ENCODE assay signal across 10 cellular contexts in the genomic region with DNA sequence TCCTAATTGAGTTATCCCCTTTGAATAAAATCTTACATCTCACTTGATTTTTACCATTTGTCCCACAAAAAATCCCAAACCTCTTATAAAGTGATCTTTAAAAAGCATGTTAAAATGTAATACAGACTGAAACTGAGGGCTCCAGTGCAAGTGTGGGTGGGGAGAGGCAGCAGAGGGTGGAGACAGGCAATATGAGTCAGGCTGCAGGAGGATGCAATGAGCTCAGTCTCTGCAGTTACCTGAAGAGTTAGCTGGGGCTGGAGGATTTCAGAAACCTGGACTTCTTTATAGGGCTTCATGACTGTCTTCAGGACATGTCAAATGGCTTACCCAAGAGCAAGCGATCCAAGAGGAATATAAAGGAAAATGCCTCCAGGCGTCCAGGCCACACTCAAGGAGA. TPM values are rescaled to one million over a fixed set of nuclear protein-coding genes. Genes with fewer than 3 reads are reported as not detected.
DNase-seq lines count a peak whose midpoint lies in the region; ATAC-seq and FAIRE-seq lines count a peak whose summit lies in the region.
"Had no signal": no experiment of that assay in that cellular context is flagged by ENCODE, and none has a peak within 500 bp of the region (broad histone marks: within the 10 kb centered on the region; RNA-seq: fewer than 3 reads in every experiment).

No MANE protein-coding gene starts in this region.

- H3K27ac Mint-ChIP-seq in activated naive CD8-positive, alpha-beta T cell treated with anti-CD3 and anti-CD28 coated beads for 36 hours: peak overlapping the region; percentile 65

- no peaks in the 10 kb centered on the region for H3K9me3 Mint-ChIP-seq in activated naive CD8-positive, alpha-beta T cell treated with anti-CD3 and anti-CD28 coated beads for 36 hours

- DNase-seq in GM18507 (ENCODE audit: extremely low spot score, insufficient read length, low read depth) (no peak), GM19238 (ENCODE audit: insufficient read length, low spot score) (no peak), NCI-H146 (lab: John Stamatoyannopoulos, UW) (no peak), HTR-8/SVneo (ENCODE audit: insufficient read length, low spot score) (no peak)
- DNase-seq in activated naive CD8-positive, alpha-beta T cell treated with anti-CD3 and anti-CD28 coated beads for 36 hours: peak; percentile 57
- DNase-seq in stimulated activated CD4-positive, alpha-beta T cell treated with anti-CD3 and anti-CD28 coated beads, Interleukin-1b, Interleukin-23, amount 100 ng/mL, for 4 hours (ENCODE audit: low read depth in 2 of 2): peak; percentile 35 to 37
- DNase-seq: left ventricle myocardium superior, PC-9 had no signal

- H3K4me1 Mint-ChIP-seq in activated naive CD8-positive, alpha-beta T cell treated with anti-CD3 and anti-CD28 coated beads for 36 hours: peaks cover 41% of the 10 kb centered on the region

- no peaks in the 10 kb centered on the region for H3K27me3 Mint-ChIP-seq in activated naive CD8-positive, alpha-beta T cell treated with anti-CD3 and anti-CD28 coated beads for 36 hours

- H3K36me3 Mint-ChIP-seq in activated naive CD8-positive, alpha-beta T cell treated with anti-CD3 and anti-CD28 coated beads for 36 hours: peaks cover 8% of the 10 kb centered on the region

- peak; percentile 93 to 99 for ATAC-seq in activated CD4-positive, CD25-positive, alpha-beta regulatory T cell treated with anti-CD3 and anti-CD28 coated beads, Interleukin-2, amount 50 U/mL, for 24 hours
- ATAC-seq in GM18861 (IDR thresholded peaks at IDR 0.05; ENCODE audit: unreplicated experiment): no peak
- ATAC-seq: left ventricle myocardium superior had no signal

- H3K4me3 Mint-ChIP-seq in activated naive CD8-positive, alpha-beta T cell treated with anti-CD3 and anti-CD28 coated beads for 36 hours: peak overlapping the region; percentile 40

- peak; percentile 42 for FAIRE-seq in GM18507 (lab: Jason Lieb, UNC)
- FAIRE-seq in HTR-8/SVneo (lab: Jason Lieb, UNC): no peak

RNA-seq across cellular contexts. Expression of a gene that starts 14.3 kb away (rescaled TPM):
- total RNA-seq in activated naive CD8-positive, alpha-beta T cell treated with anti-CD3 and anti-CD28 coated beads for 36 hours: under 1 TPM; 0.48 to 0.74 TPM

Comparison
In these comparisons a context has a peak if more than half of its experiments do, and no peak if none do; other contexts are left out.
1. DNase-seq: peak in activated naive CD8-positive, alpha-beta T cell treated with anti-CD3 and anti-CD28 coated beads for 36 hours (single experiment) and stimulated activated CD4-positive, alpha-beta T cell treated with anti-CD3 and anti-CD28 coated beads, Interleukin-1b, Interleukin-23, amount 100 ng/mL, for 4 hours (2 of 2); none in GM18507 (single experiment), GM19238 (single experiment), NCI-H146 (single experiment) and HTR-8/SVneo (single experiment).